ENCODE assay signal across 8 cellular contexts in genomic region chr13:46797468-46798237, GRCh38. TPM values are rescaled to one million over a fixed set of nuclear protein-coding genes. Genes with fewer than 3 reads are reported as not detected.
A peak's percentile ranks its signal among the peaks of the same experiment; 100 is the strongest.
DNase-seq lines count a peak whose midpoint lies in the region; ATAC-seq and TF ChIP-seq lines count a peak whose summit lies in the region.

No MANE protein-coding gene starts in this region.

- peak overlapping the region; percentile 72 for H3K27ac ChIP-seq in CD4-positive, alpha-beta memory T cell (ENCODE audit: low read depth, low read length)
- peak overlapping the region; percentile 95 for H3K27ac ChIP-seq in coronary artery

- H3K4me1 ChIP-seq in CD4-positive, alpha-beta memory T cell (ENCODE audit: insufficient read depth, low read length), result peaks cover 44% of the 10 kb centered on the region

- POLR2A ChIA-PET in CD4-positive, alpha-beta memory T cell (lab: Charles Lee; ENCODE audit: partially characterized antibody), result no interaction called here

- peaks cover 21 to 45% (median 36%) of the 10 kb centered on the region in 4 donors for H3K4me1 Mint-ChIP-seq in CD4-positive, alpha-beta memory T cell
- peaks cover 26 to 40% (median 34%) of the 10 kb centered on the region in 3 donors for H3K4me1 Mint-ChIP-seq in naive B cell

- no peaks in the 10 kb centered on the region for H3K27me3 ChIP-seq in CD4-positive, alpha-beta memory T cell (ENCODE audit: insufficient read depth, low read length)

- H3K36me3 Mint-ChIP-seq in CD4-positive, alpha-beta memory T cell, result peaks cover 5 to 11% of the 10 kb centered on the region in 2 donors
- no peaks in the 10 kb centered on the region for H3K36me3 Mint-ChIP-seq in naive B cell

- no peak for ATAC-seq in naive B cell (ENCODE audit: low read depth in 2 of 2)
- no peak for ATAC-seq in GM18870 (IDR thresholded peaks at IDR 0.05; ENCODE audit: unreplicated experiment)

- H3K27me3 Mint-ChIP-seq in CD4-positive, alpha-beta memory T cell, result no peaks in the 10 kb centered on the region
- H3K27me3 Mint-ChIP-seq in naive B cell, result peaks cover 0 to 5% (median 0%) of the 10 kb centered on the region in 3 donors

- CTCF ChIA-PET in CD4-positive, alpha-beta memory T cell (lab: Charles Lee; ENCODE audit: partially characterized antibody), result interaction anchor here (0.8 to 1.0 kb wide), 2 partner anchors 9 to 246 kb away, joined by 3 to 4 read pairs; no protein-coding TSS in a partner anchor

- peak overlapping the region; percentile 93 to 99 (median 99) for H3K27ac Mint-ChIP-seq in CD4-positive, alpha-beta memory T cell
- peak overlapping the region; percentile 89 to 99 (median 95) for H3K27ac Mint-ChIP-seq in naive B cell

- no peaks in the 10 kb centered on the region for H3K9me3 Mint-ChIP-seq in CD4-positive, alpha-beta memory T cell
- H3K9me3 Mint-ChIP-seq in naive B cell, result no peaks in the 10 kb centered on the region

- TF ChIP-seq CTCF in coronary artery (IDR thresholded peaks at IDR 0.05), result no peak

- H3K4me3 Mint-ChIP-seq in CD4-positive, alpha-beta memory T cell, result peak overlapping the region; percentile 90 to 99 (median 98)
- peak overlapping the region; percentile 92 to 100 (median 97) for H3K4me3 Mint-ChIP-seq in naive B cell

- intact Hi-C loops in CD4-positive, alpha-beta memory T cell (cut with micrococcal nuclease), result loop anchor here (1.0 to 10.0 kb wide), 4 partner anchors 97 to 1883 kb away; partner anchors contain the start of gene ZC3H13

- no peaks in the 10 kb centered on the region for H3K9me3 ChIP-seq in CD4-positive, alpha-beta memory T cell (ENCODE audit: control insufficient read depth in 1 of 2, low read length in 2 of 2)

- peak overlapping the region; percentile 84 to 89 for H3K4me3 ChIP-seq in CD4-positive, alpha-beta memory T cell (ENCODE audit: low read length in 2 of 2)
- peak overlapping the region; percentile 88 for H3K4me3 ChIP-seq in coronary artery

- no peaks in the 10 kb centered on the region for H3K36me3 ChIP-seq in CD4-positive, alpha-beta memory T cell (ENCODE audit: insufficient read depth, low read length)

- DNase-seq in CD4-positive, alpha-beta memory T cell, result peak in 2 of 5 donors; percentile 1 to 2
- DNase-seq in NCI-H82 (lab: John Stamatoyannopoulos, UW) (peak; percentile 68), coronary artery (ENCODE audit: low spot score) (no peak), naive B cell (no peak), NCI-H2081 (lab: John Stamatoyannopoulos, UW) (no peak), NCI-H524 treated with DMSO at 0.1 percent for 48 hours (lab: John Stamatoyannopoulos, UW) (no peak), AG08396 (ENCODE audit: low spot score) (no peak)

RNA-seq across cellular contexts. Expression of gene ESD, which starts 0.7 kb away (rescaled TPM):
- total RNA-seq in CD4-positive, alpha-beta memory T cell, result 10 to 100 TPM; 57.5 to 61.2 TPM
- polyA plus RNA-seq in CD4-positive, alpha-beta memory T cell, result 100 to 1,000 TPM; 129 to 136 TPM
- polyA plus RNA-seq in naive B cell (ENCODE audit: low read depth in 6 of 6), result 100 to 1,000 TPM in 5 of 6 donors, 10 to 100 TPM in 1; 96.9 to 178 (median 154) TPM
